ENCODE assay signal across 18 cellular contexts in genomic region chr1:225827076-225827475, GRCh38.
"Had no signal": no experiment of that assay in that cellular context is flagged by ENCODE, and none has a peak within 500 bp of the region (broad histone marks: within the 10 kb centered on the region; RNA-seq: fewer than 3 reads in every experiment).

No MANE protein-coding gene starts in this region.

- ATAC-seq: activated CD4-positive, CD25-positive, alpha-beta regulatory T cell treated with anti-CD3 and anti-CD28 coated beads, Interleukin-2, amount 50 U/mL, for 24 hours; activated CD8-positive, alpha-beta memory T cell treated with anti-CD3 and anti-CD28 coated beads, Interleukin-2, amount 10 ng/mL, durations not matched to agents 7 days and 5 days; activated CD8-positive, alpha-beta T cell treated with anti-CD3 and anti-CD28 coated beads for 36 hours; naive thymus-derived CD8-positive, alpha-beta T cell had no signal

- H3K4me3 ChIP-seq: gastrocnemius medialis, heart left ventricle, left lung, prostate gland, spleen had no signal

- H3K36me3 ChIP-seq: prostate gland had no signal

- DNase-seq: activated CD4-positive, alpha-beta T cell treated with anti-CD3 and anti-CD28 coated beads, Interleukin-2, amount 10 ng/mL, durations not matched to agents 7 days and 5 days; activated CD8-positive, alpha-beta memory T cell treated with anti-CD3 and anti-CD28 coated beads, Interleukin-2, amount 10 ng/mL, durations not matched to agents 7 days and 5 days; activated CD8-positive, alpha-beta T cell treated with anti-CD3 and anti-CD28 coated beads for 36 hours; activated naive CD4-positive, alpha-beta T cell treated with anti-CD3 and anti-CD28 coated beads, Interleukin-2, amount 10 ng/mL, durations not matched to agents 7 days and 5 days; activated T-cell treated with anti-CD3 and anti-CD28 coated beads for 4 hours; dermis blood vessel endothelial cell; effector memory CD4-positive, alpha-beta T cell; heart left ventricle; kidney glomerular epithelial cell; naive thymus-derived CD8-positive, alpha-beta T cell; spleen; stimulated activated CD4-positive, alpha-beta T cell treated with anti-CD3 and anti-CD28 coated beads, Interleukin-4, amount 100 ng/mL, for 1 hour; stimulated activated naive CD4-positive, alpha-beta T cell had no signal

- H3K27ac ChIP-seq: left lung, prostate gland, spleen, VCaP had no signal

- H3K27me3 ChIP-seq: gastrocnemius medialis, heart left ventricle, left lung, spleen had no signal

- H3K9me3 ChIP-seq: gastrocnemius medialis, heart left ventricle, left lung, prostate gland, spleen had no signal
